26 cellular contexts compared by ENCODE assay signal in genomic region chr3:61828158-61828874, GRCh38.
DNase-seq lines count a peak whose midpoint lies in the region; ATAC-seq, FAIRE-seq and TF ChIP-seq lines count a peak whose summit lies in the region.
"Had no signal": no experiment of that assay in that cellular context is flagged by ENCODE, and none has a peak within 500 bp of the region (broad histone marks: within the 10 kb centered on the region; RNA-seq: fewer than 3 reads in every experiment).

No MANE protein-coding gene starts in this region.

- in situ Hi-C loops in HepG2 (cut with HindIII; ENCODE audit: extremely low pct_ligation_motif_present, low pct_unique_long_range_greater_than_20kb): no loop called here

- H3K36me3 ChIP-seq in right lobe of liver (no peaks in the 10 kb centered on the region), HepG2 (replicated peaks in 1 of 2; ENCODE audit: control insufficient read depth in 1 of 2, insufficient read depth in 2 of 2, low read length in 2 of 2) (no peaks in the 10 kb centered on the region), ascending aorta (no peaks in the 10 kb centered on the region), aorta (ENCODE audit: control insufficient read depth in 1 of 2, insufficient read depth in 2 of 2, low read length in 1 of 2) (no peaks in the 10 kb centered on the region)
- H3K36me3 ChIP-seq: upper lobe of right lung had no signal

- ATAC-seq in right lobe of liver: peak in 3 of 4 donors; percentile 18 to 59 (median 39)
- ATAC-seq in HepG2: no peak
- ATAC-seq in left ventricle myocardium superior: peak; percentile 82
- no peak for ATAC-seq in aorta (ENCODE audit: low FRiP score)
- ATAC-seq: SK-N-SH treated with all-trans-retinoic acid at 6 μM for 48 hours had no signal

- no peak overlapping the region for H3K27ac ChIP-seq in right lobe of liver
- H3K27ac ChIP-seq in HepG2 (ENCODE audit: extremely low read length, insufficient read depth, low read length): no peak overlapping the region
- peak overlapping the region; percentile 83 to 93 for H3K27ac ChIP-seq in ascending aorta
- peak overlapping the region; percentile 12 to 95 for H3K27ac ChIP-seq in aorta (ENCODE audit: low read depth in 1 of 2, low read length in 2 of 2)
- H3K27ac ChIP-seq: epithelial cell of prostate, HL-60, RWPE1, upper lobe of right lung, VCaP had no signal

- no peak overlapping the region for H2AFZ ChIP-seq in HepG2 (ENCODE audit: low read length)
- H2AFZ ChIP-seq: parathyroid adenoma had no signal

- H3K27me3 ChIP-seq in right lobe of liver (no peaks in the 10 kb centered on the region), HepG2 (ENCODE audit: control insufficient read depth in 1 of 2, insufficient read depth in 2 of 2, low read length in 2 of 2) (no peaks in the 10 kb centered on the region), ascending aorta (no peaks in the 10 kb centered on the region), aorta (ENCODE audit: control insufficient read depth in 1 of 2, insufficient read depth in 2 of 2, low read length in 1 of 2) (no peaks in the 10 kb centered on the region)
- H3K27me3 ChIP-seq: upper lobe of right lung had no signal

- FAIRE-seq in HepG2 (lab: Jason Lieb, UNC): no peak

- H3K4me3 ChIP-seq in right lobe of liver (no peak overlapping the region), HepG2 (replicated peaks in 1 of 3; ENCODE audit: insufficient read depth in 1 of 3, low read depth in 2 of 3, low read length in 3 of 3) (no peak overlapping the region), ascending aorta (no peak overlapping the region), aorta (ENCODE audit: low read length in 2 of 2) (no peak overlapping the region)
- H3K4me3 ChIP-seq: upper lobe of right lung had no signal

- BruUV-seq in HepG2 (replicated peaks; lab: Mats Ljungman, UMichigan): no TSS peak

- H3K4me2 ChIP-seq in HepG2 (ENCODE audit: low read depth, low read length): no peak overlapping the region

- no peak for DNase-seq in right lobe of liver
- DNase-seq in HepG2 (ENCODE audit: low spot score): no peak
- no peak for DNase-seq in ascending aorta (ENCODE audit: low spot score in 2 of 2)
- no peak for DNase-seq in left ventricle myocardium superior
- DNase-seq in aorta: no peak
- DNase-seq in SHP77 treated with DMSO at 0.1 percent for 48 hours (lab: John Stamatoyannopoulos, UW): no peak
- DNase-seq in erythroblast (lab: John Stamatoyannopoulos, UW): no peak
- DNase-seq in activated naive CD8-positive, alpha-beta T cell treated with anti-CD3 and anti-CD28 coated beads for 36 hours: no peak
- DNase-seq: activated CD4-positive, alpha-beta T cell treated with anti-CD3 and anti-CD28 coated beads for 48 hours; activated CD8-positive, alpha-beta memory T cell treated with anti-CD3 and anti-CD28 coated beads for 24 hours; activated effector memory CD4-positive, alpha-beta T cell treated with anti-CD3 and anti-CD28 coated beads, Interleukin-2, amount 50 U/mL, for 16 hours; activated T-cell treated with anti-CD3 and anti-CD28 coated beads, Interleukin-2, amount 50 U/mL, for 1 hour; GDM1; NCI-H1930; NCI-H2227 treated with DMSO at 0.1 percent for 48 hours; NCI-H748 treated with DMSO at 0.1 percent for 48 hours; stimulated activated CD4-positive, alpha-beta T cell treated with anti-CD3 and anti-CD28 coated beads, Interleukin-2, amount 100 ng/mL, for 48 hours; upper lobe of right lung had no signal

- H4K20me1 ChIP-seq in HepG2 (ENCODE audit: insufficient read depth, low read length): no peaks in the 10 kb centered on the region

- H3K9ac ChIP-seq in HepG2 (ENCODE audit: insufficient read depth, low read depth, low read length): no peak overlapping the region
- H3K9ac ChIP-seq: parathyroid adenoma had no signal

- TF ChIP-seq CTCF in right lobe of liver (IDR thresholded peaks at IDR 0.05): no peak
- no peak for TF ChIP-seq CTCF in HepG2 (CRISPR knock-in tag; IDR thresholded peaks at IDR 0.05)
- no peak for TF ChIP-seq CTCF in ascending aorta (IDR thresholded peaks at IDR 0.05)

- TF ChIP-seq EP300 in HepG2 (IDR thresholded peaks at IDR 0.05; ENCODE audit: low read depth in 2 of 2, low read length in 2 of 2) (no peak), HepG2 (CRISPR knock-in tag; IDR thresholded peaks at IDR 0.05; ENCODE audit: borderline replicate concordance) (no peak)

- H3K9me3 ChIP-seq in right lobe of liver (no peaks in the 10 kb centered on the region), HepG2 (ENCODE audit: low read length) (no peaks in the 10 kb centered on the region), ascending aorta (no peaks in the 10 kb centered on the region), aorta (ENCODE audit: control insufficient read depth, low read length) (no peaks in the 10 kb centered on the region)
- H3K9me3 ChIP-seq: upper lobe of right lung had no signal

- no peaks in the 10 kb centered on the region for H3K9me3 Mint-ChIP-seq in activated naive CD8-positive, alpha-beta T cell treated with anti-CD3 and anti-CD28 coated beads for 36 hours
- H3K9me3 Mint-ChIP-seq: T-helper 2 cell treated with Interferon-gamma antibody and Interleukin-4, amounts not matched to agents 5 μg/mL and 100 μg/mL, for 36 hours had no signal

- TF ChIP-seq POLR2A in right lobe of liver (IDR thresholded peaks at IDR 0.05) (no peak), HepG2 (IDR thresholded peaks at IDR 0.05; ENCODE audit: insufficient read depth in 1 of 2, low read depth in 2 of 2, low read length in 2 of 2) (no peak), erythroblast (IDR thresholded peaks at IDR 0.05; ENCODE audit: low read length) (no peak)

- POLR2A ChIA-PET in HepG2 (lab: Yijun Ruan, JAX): no interaction called here

- TF ChIP-seq RAD21 in HepG2 (CRISPR knock-in tag; IDR thresholded peaks at IDR 0.05): no peak

- H3K4me3 Mint-ChIP-seq in activated naive CD8-positive, alpha-beta T cell treated with anti-CD3 and anti-CD28 coated beads for 36 hours: no peak overlapping the region
- H3K4me3 Mint-ChIP-seq: B cell; T-helper 2 cell treated with Interferon-gamma antibody and Interleukin-4, amounts not matched to agents 5 μg/mL and 100 μg/mL, for 36 hours had no signal

- H3K79me2 ChIP-seq in HepG2 (ENCODE audit: insufficient read depth, low read length): peaks cover 12% of the 10 kb centered on the region

- CTCF ChIA-PET in HepG2 (lab: Yijun Ruan, JAX; ENCODE audit: low intra/inter-chr PET ratio, low total read pairs): no interaction called here

- intact Hi-C loops in right lobe of liver (cut with DNase I): no loop called here
- intact Hi-C loops in HepG2 (cut with micrococcal nuclease; ENCODE audit: unreplicated experiment): no loop called here
- intact Hi-C loops in ascending aorta (cut with DNase I): no loop called here
- intact Hi-C loops in left ventricle myocardium superior (cut with micrococcal nuclease): no loop called here
- intact Hi-C loops in aorta (cut with DNase I): loop anchor here in 1 of 2 donors (10.0 kb wide), 1 partner anchor 264 kb away; the partner anchor contains the start of gene PTPRG

- H3K4me1 Mint-ChIP-seq in activated naive CD8-positive, alpha-beta T cell treated with anti-CD3 and anti-CD28 coated beads for 36 hours: no peaks in the 10 kb centered on the region
- H3K4me1 Mint-ChIP-seq: B cell had no signal

- no peaks in the 10 kb centered on the region for H3K36me3 Mint-ChIP-seq in activated naive CD8-positive, alpha-beta T cell treated with anti-CD3 and anti-CD28 coated beads for 36 hours

- H3K4me1 ChIP-seq in right lobe of liver: peaks cover 0 to 22% (median 0%) of the 10 kb centered on the region in 4 donors
- H3K4me1 ChIP-seq in HepG2 (ENCODE audit: insufficient read depth, low read length): peaks cover 23% of the 10 kb centered on the region
- peaks cover 15 to 35% of the 10 kb centered on the region in 2 donors for H3K4me1 ChIP-seq in ascending aorta
- peaks cover 2 to 4% of the 10 kb centered on the region in 2 donors for H3K4me1 ChIP-seq in aorta (ENCODE audit: control insufficient read depth in 1 of 2, insufficient read depth in 2 of 2, low read length in 2 of 2)

- 75% methylated on average over 7 of the region's 7 CpGs for WGBS in right lobe of liver (ENCODE audit: insufficient coverage, low coverage, low lambda C conversion rate, missing lambda C conversion rate)
- 95% methylated on average over 7 of the region's 7 CpGs for WGBS in HepG2 (ENCODE audit: low lambda C conversion rate)
- 69% methylated on average over 7 of the region's 7 CpGs for WGBS in aorta, 2 donors

- no peak overlapping the region for H3K27ac Mint-ChIP-seq in activated naive CD8-positive, alpha-beta T cell treated with anti-CD3 and anti-CD28 coated beads for 36 hours
- H3K27ac Mint-ChIP-seq: B cell; T-helper 2 cell treated with Interferon-gamma antibody and Interleukin-4, amounts not matched to agents 5 μg/mL and 100 μg/mL, for 36 hours had no signal

- H3K27me3 Mint-ChIP-seq in activated naive CD8-positive, alpha-beta T cell treated with anti-CD3 and anti-CD28 coated beads for 36 hours: peaks cover 3% of the 10 kb centered on the region
- H3K27me3 Mint-ChIP-seq: B cell had no signal

TF ChIP-seq in HepG2, 621 proteins besides CTCF, POLR2A, EP300 and RAD21 (continues in another document):
- TF ChIP-seq ETV5 (CRISPR knock-in tag; IDR thresholded peaks at IDR 0.05; ENCODE audit: borderline replicate concordance) (no peak), ETV6 (CRISPR knock-in tag; conservative IDR thresholded peaks at IDR 0.05) (no peak), MBNL3 (CRISPR knock-in tag; conservative IDR thresholded peaks at IDR 0.05) (no peak), GATAD1 (CRISPR knock-in tag; IDR thresholded peaks at IDR 0.05) (no peak), HNRNPUL1 (IDR thresholded peaks at IDR 0.05; ENCODE audit: low read depth, low read length) (no peak), ZNF569 (CRISPR knock-in tag; IDR thresholded peaks at IDR 0.05; ENCODE audit: borderline replicate concordance) (no peak), ZNF383 (CRISPR knock-in tag; IDR thresholded peaks at IDR 0.05; ENCODE audit: borderline replicate concordance) (no peak), ZZZ3 (CRISPR knock-in tag; IDR thresholded peaks at IDR 0.05; ENCODE audit: borderline replicate concordance) (no peak), REXO4 (CRISPR knock-in tag; IDR thresholded peaks at IDR 0.05; ENCODE audit: borderline replicate concordance) (no peak)
- TF ChIP-seq, protein P1, sequence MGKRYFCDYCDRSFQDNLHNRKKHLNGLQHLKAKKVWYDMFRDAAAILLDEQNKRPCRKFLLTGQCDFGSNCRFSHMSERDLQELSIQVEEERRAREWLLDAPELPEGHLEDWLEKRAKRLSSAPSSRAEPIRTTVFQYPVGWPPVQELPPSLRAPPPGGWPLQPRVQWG (CRISPR knock-in tag; IDR thresholded peaks at IDR 0.05; ENCODE audit: borderline replicate concordance, low read depth): no peak

Comparison
In these comparisons a context has a peak if more than half of its experiments do, and no peak if none do; other contexts are left out.
1. ATAC-seq: peak in right lobe of liver (3 of 4) and left ventricle myocardium superior (single experiment); none in HepG2 (single experiment) and aorta (single experiment).
2. H3K27ac ChIP-seq: peak in ascending aorta (2 of 2) and aorta (2 of 2); none in right lobe of liver (0 of 3) and HepG2 (single experiment).